ENCODE assay signal across 12 cellular contexts in the genomic region with DNA sequence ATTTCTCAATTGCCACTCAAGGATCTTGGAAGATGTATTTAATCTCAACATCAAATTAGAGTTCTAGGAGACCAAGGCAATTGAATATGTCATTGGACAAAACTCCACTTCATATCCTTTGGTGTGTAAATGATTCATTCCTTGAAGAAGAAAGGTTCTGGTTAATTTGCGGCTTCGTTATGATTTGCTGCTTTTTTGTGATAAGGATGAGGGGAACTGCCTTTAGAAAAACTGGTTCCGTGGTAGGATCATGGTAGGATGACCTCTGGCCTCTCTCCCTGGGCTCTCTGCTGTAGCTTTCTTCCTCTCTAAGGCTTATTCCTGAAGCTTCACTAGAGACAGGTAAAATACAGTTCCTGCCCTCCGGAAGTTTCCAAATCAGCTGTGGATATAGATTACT. TPM values are rescaled to one million over a fixed set of nuclear protein-coding genes. Genes with fewer than 3 reads are reported as not detected.
DNase-seq lines count a peak whose midpoint lies in the region; FAIRE-seq and TF ChIP-seq lines count a peak whose summit lies in the region.
"Had no signal": no experiment of that assay in that cellular context is flagged by ENCODE, and none has a peak within 500 bp of the region (broad histone marks: within the 10 kb centered on the region; RNA-seq: fewer than 3 reads in every experiment).

No MANE protein-coding gene starts in this region.

- H3K79me2 ChIP-seq in fibroblast of lung (ENCODE audit: control insufficient read depth, insufficient read depth, low read length) (no peaks in the 10 kb centered on the region), OCI-LY7 (ENCODE audit: insufficient read depth, low read depth, low read length) (no peaks in the 10 kb centered on the region)

- H3K4me3 ChIP-seq in fibroblast of lung (replicated peaks in 1 of 4; ENCODE audit: control extremely low read depth in 1 of 4, insufficient read depth in 1 of 4, low read depth in 3 of 4, low read length in 4 of 4) (no peak overlapping the region), rectal smooth muscle tissue (ENCODE audit: low read length) (no peak overlapping the region), OCI-LY7 (ENCODE audit: low read depth, low read length, poor library complexity, severe bottlenecking) (no peak overlapping the region)
- H3K4me3 ChIP-seq: BLaER1 had no signal

- peak; percentile 75 for DNase-seq in RCC 7860 (ENCODE audit: low spot score)
- peak in 1 of 2 donors; percentile 80 for DNase-seq in fibroblast of lung (ENCODE audit: low read depth in 2 of 2)
- no peak for DNase-seq in posterior cingulate gyrus
- no peak for DNase-seq in OCI-LY7 (ENCODE audit: low spot score)
- no peak for DNase-seq in globus pallidus (ENCODE audit: low spot score)
- no peak for DNase-seq in UCSD-AML1 (lab: John Stamatoyannopoulos, UW; ENCODE audit: unreplicated experiment)
- DNase-seq: activated effector memory CD4-positive, alpha-beta T cell treated with Interleukin-2 at 50 U/mL for 16 hours; Kasumi-1; stimulated activated CD4-positive, alpha-beta T cell treated with anti-CD3 and anti-CD28 coated beads, Interleukin-12 subunit alpha, Interleukin-12 subunit beta, amount 100 ng/mL, for 4 hours had no signal

- H3K27ac ChIP-seq in C4-2B, result peak overlapping the region; percentile 8; the same call in 1 of the 2 replicates
- peak overlapping the region; percentile 7 for H3K27ac ChIP-seq in fibroblast of lung (ENCODE audit: insufficient read depth, low read length)
- H3K27ac ChIP-seq in rectal smooth muscle tissue (ENCODE audit: low read depth, low read length), result peak overlapping the region; percentile 69
- no peak overlapping the region for H3K27ac ChIP-seq in OCI-LY7 (ENCODE audit: low read depth, low read length, poor library complexity, severe bottlenecking)
- H3K27ac ChIP-seq: BLaER1 had no signal

- H2AFZ ChIP-seq in fibroblast of lung (ENCODE audit: low read length), result no peak overlapping the region
- H2AFZ ChIP-seq in OCI-LY7 (ENCODE audit: low read length), result no peak overlapping the region

- peaks cover 10% of the 10 kb centered on the region for H3K4me1 ChIP-seq in fibroblast of lung (ENCODE audit: control insufficient read depth, extremely low read depth, insufficient read depth, low read length)
- H3K4me1 ChIP-seq in rectal smooth muscle tissue (ENCODE audit: control insufficient read depth, insufficient read depth, low read length), result peaks cover 9% of the 10 kb centered on the region
- H3K4me1 ChIP-seq in OCI-LY7 (ENCODE audit: insufficient read depth, low read length, poor library complexity, severe bottlenecking), result no peaks in the 10 kb centered on the region
- H3K4me1 ChIP-seq: BLaER1 had no signal

- H3K36me3 ChIP-seq in fibroblast of lung (ENCODE audit: control insufficient read depth, insufficient read depth, low read length) (no peaks in the 10 kb centered on the region), rectal smooth muscle tissue (ENCODE audit: control insufficient read depth, insufficient read depth, low read length) (no peaks in the 10 kb centered on the region), OCI-LY7 (ENCODE audit: insufficient read depth, low read length) (no peaks in the 10 kb centered on the region)
- H3K36me3 ChIP-seq: BLaER1 had no signal

- no peaks in the 10 kb centered on the region for H3K9me2 ChIP-seq in OCI-LY7 (ENCODE audit: insufficient read depth, low read length)

- H3K27me3 ChIP-seq in fibroblast of lung (ENCODE audit: control insufficient read depth, insufficient read depth, low read length), result no peaks in the 10 kb centered on the region
- no peaks in the 10 kb centered on the region for H3K27me3 ChIP-seq in rectal smooth muscle tissue (ENCODE audit: control insufficient read depth, insufficient read depth, low read length)
- H3K27me3 ChIP-seq: BLaER1 had no signal

- H3K4me2 ChIP-seq in fibroblast of lung (ENCODE audit: extremely low read depth, insufficient read depth, low read length) (no peak overlapping the region), OCI-LY7 (ENCODE audit: low read length) (no peak overlapping the region)
- H3K4me2 ChIP-seq: BLaER1 had no signal

- CTCF ChIA-PET in OCI-LY7 (lab: Charles Lee; ENCODE audit: unreplicated experiment), result interaction anchor here (1.0 kb wide), 1 partner anchor 20 kb away, joined by 3 read pairs; no protein-coding TSS in a partner anchor

- H3K9me3 ChIP-seq in fibroblast of lung (ENCODE audit: control insufficient read depth, insufficient read depth, low read depth, low read length) (no peaks in the 10 kb centered on the region), OCI-LY7 (ENCODE audit: low read length) (no peaks in the 10 kb centered on the region)
- H3K9me3 ChIP-seq: BLaER1 had no signal

- FAIRE-seq in RCC 7860 (lab: Jason Lieb, UNC), result no peak

- no peak overlapping the region for H3K9ac ChIP-seq in fibroblast of lung (ENCODE audit: insufficient read depth, low read length)
- no peak overlapping the region for H3K9ac ChIP-seq in rectal smooth muscle tissue (ENCODE audit: low read length)
- H3K9ac ChIP-seq: BLaER1 had no signal

- no peaks in the 10 kb centered on the region for H4K20me1 ChIP-seq in fibroblast of lung (ENCODE audit: control insufficient read depth, extremely low read depth, insufficient read depth, low read length)
- no peaks in the 10 kb centered on the region for H4K20me1 ChIP-seq in OCI-LY7 (ENCODE audit: insufficient read depth, low read length)
- H4K20me1 ChIP-seq: BLaER1 had no signal

- POLR2A ChIA-PET in OCI-LY7 (lab: Charles Lee), result interaction anchor here (0.5 kb wide), 1 partner anchor 21 kb away, joined by 4 read pairs; no protein-coding TSS in a partner anchor

- no TSS peak for BruUV-seq in OCI-LY7 (replicated peaks; lab: Mats Ljungman, UMichigan)

- TF ChIP-seq CTCF in C4-2B (conservative IDR thresholded peaks at IDR 0.05) (no peak), fibroblast of lung (conservative IDR thresholded peaks at IDR 0.05 in 1 of 2, IDR thresholded peaks at IDR 0.05 in 1 of 2; ENCODE audit: low read depth in 1 of 2, low read length in 2 of 2) (no peak), OCI-LY7 (conservative IDR thresholded peaks at IDR 0.05; ENCODE audit: low read length) (no peak)

- intact Hi-C loops in posterior cingulate gyrus (cut with DNase I) (no loop called here), OCI-LY7 (cut with micrococcal nuclease; ENCODE audit: unreplicated experiment) (no loop called here)

RNA-seq across cellular contexts. Expression of gene ERRFI1, which starts 51.5 kb away (rescaled TPM):
- total RNA-seq in fibroblast of lung (46.2 and 53.9 TPM in 2 replicates), OCI-LY7 (2022) (not detected in 2 replicates)
- polyA plus RNA-seq in fibroblast of lung, result 78.2 and 105 TPM in 2 replicates
- 41.8 and 52.6 TPM in 2 replicates for polyA plus RNA-seq in fibroblast of lung (2012)
- polyA minus RNA-seq in fibroblast of lung (ENCODE audit: low replicate concordance), result 8.9 and 27.3 TPM in 2 replicates
- total RNA-seq in OCI-LY7 (2014; rRNA removed; shearing (Covaris generic)), result not detected in 2 replicates

Comparison
In these comparisons a context has a peak if more than half of its experiments do, and no peak if none do; other contexts are left out.
1. RNA of gene ERRFI1, which starts 51.5 kb away (total RNA-seq): 46.2 to 53.9 TPM in fibroblast of lung; not detected in OCI-LY7; every median in the first group is over 10 times any median in the second.